Comparison of ENCODE assay signal across 13 cellular contexts in the genomic region with DNA sequence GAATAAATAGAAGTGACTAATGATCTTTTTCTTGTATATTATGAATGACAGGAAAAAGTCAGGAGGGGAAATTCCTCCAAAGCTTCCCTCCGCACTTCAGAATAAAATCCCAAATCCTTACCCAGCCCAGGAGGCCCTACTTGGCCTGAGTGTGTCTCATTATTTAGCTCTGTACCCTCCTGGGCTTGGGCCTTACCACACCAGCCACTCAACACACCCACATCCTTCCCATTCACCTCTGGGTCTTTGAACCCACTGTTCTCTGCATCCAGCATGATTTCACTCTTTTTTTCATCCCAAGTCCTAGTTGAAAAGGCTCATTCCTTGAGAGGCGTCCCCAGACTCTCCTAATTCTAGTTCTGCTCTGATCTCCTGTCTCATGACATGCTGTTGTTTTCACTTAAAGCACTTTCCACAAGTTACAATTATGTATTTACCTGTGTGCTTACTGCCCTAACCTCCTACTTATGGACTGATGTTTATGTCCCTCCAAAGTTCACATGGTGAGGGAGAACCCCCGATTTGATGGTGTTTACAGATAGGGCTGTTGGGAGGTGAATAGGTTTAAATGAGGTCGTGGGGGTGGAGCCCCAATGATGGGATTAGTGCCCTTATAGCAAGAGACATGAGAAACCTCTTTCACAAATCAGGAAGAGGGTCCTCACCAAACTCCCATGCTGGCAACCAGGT. TPM values are rescaled to one million over a fixed set of nuclear protein-coding genes. Genes with fewer than 3 reads are reported as not detected.
A peak's percentile ranks its signal among the peaks of the same experiment; 100 is the strongest.
DNase-seq lines count a peak whose midpoint lies in the region; ATAC-seq lines count a peak whose summit lies in the region.
"Had no signal": no experiment of that assay in that cellular context is flagged by ENCODE, and none has a peak within 500 bp of the region (broad histone marks: within the 10 kb centered on the region; RNA-seq: fewer than 3 reads in every experiment).

No MANE protein-coding gene starts in this region.

- H3K4me1 Mint-ChIP-seq in activated CD4-positive, alpha-beta T cell treated with anti-CD3 and anti-CD28 coated beads, Interleukin-2, amount 10 ng/mL, durations not matched to agents 24 days and 14 days = peaks cover 80% of the 10 kb centered on the region
- peaks cover 68% of the 10 kb centered on the region for H3K4me1 Mint-ChIP-seq in activated CD4-positive, alpha-beta T cell treated with anti-CD3 and anti-CD28 coated beads for 36 hours
- peaks cover 59% of the 10 kb centered on the region for H3K4me1 Mint-ChIP-seq in memory B cell

- H3K27ac Mint-ChIP-seq in activated CD4-positive, alpha-beta T cell treated with anti-CD3 and anti-CD28 coated beads, Interleukin-2, amount 10 ng/mL, durations not matched to agents 24 days and 14 days = peak overlapping the region; percentile 5
- no peak overlapping the region for H3K27ac Mint-ChIP-seq in activated CD4-positive, alpha-beta T cell treated with anti-CD3 and anti-CD28 coated beads for 36 hours
- peak overlapping the region; percentile 12 for H3K27ac Mint-ChIP-seq in memory B cell

- CTCF ChIA-PET in activated CD4-positive, alpha-beta T cell treated with anti-CD3 and anti-CD28 coated beads for 36 hours (lab: Charles Lee) = no interaction called here

- no peak overlapping the region for H3K4me2 ChIP-seq in Karpas-422 (ENCODE audit: low read depth, low read length, poor library complexity, severe bottlenecking)

- no peaks in the 10 kb centered on the region for H3K9me3 Mint-ChIP-seq in activated CD4-positive, alpha-beta T cell treated with anti-CD3 and anti-CD28 coated beads, Interleukin-2, amount 10 ng/mL, durations not matched to agents 24 days and 14 days
- H3K9me3 Mint-ChIP-seq in activated CD4-positive, alpha-beta T cell treated with anti-CD3 and anti-CD28 coated beads for 36 hours (ENCODE audit: low read depth) = no peaks in the 10 kb centered on the region
- no peaks in the 10 kb centered on the region for H3K9me3 Mint-ChIP-seq in memory B cell

- no peaks in the 10 kb centered on the region for H3K27me3 Mint-ChIP-seq in activated CD4-positive, alpha-beta T cell treated with anti-CD3 and anti-CD28 coated beads, Interleukin-2, amount 10 ng/mL, durations not matched to agents 24 days and 14 days
- no peaks in the 10 kb centered on the region for H3K27me3 Mint-ChIP-seq in activated CD4-positive, alpha-beta T cell treated with anti-CD3 and anti-CD28 coated beads for 36 hours
- H3K27me3 Mint-ChIP-seq in memory B cell = no peaks in the 10 kb centered on the region

- H3K9me3 ChIP-seq in adipocyte (ENCODE audit: control insufficient read depth, low read length) (no peaks in the 10 kb centered on the region), subcutaneous abdominal adipose tissue (ENCODE audit: control insufficient read depth in 5 of 5, low read length in 5 of 5) (no peaks in the 10 kb centered on the region), Karpas-422 (ENCODE audit: low read length) (no peaks in the 10 kb centered on the region)
- H3K9me3 ChIP-seq: mucosa of descending colon had no signal

- H3K27ac ChIP-seq in subcutaneous abdominal adipose tissue (ENCODE audit: low read depth, low read length) = peak overlapping the region; percentile 96
- H3K27ac ChIP-seq in Karpas-422 (ENCODE audit: low read length) = no peak overlapping the region

- no peak for ATAC-seq in activated CD4-positive, alpha-beta T cell treated with anti-CD3 and anti-CD28 coated beads for 36 hours
- ATAC-seq in memory B cell (ENCODE audit: low read depth) = no peak
- ATAC-seq: mucosa of descending colon had no signal

- peaks cover 29% of the 10 kb centered on the region for H3K36me3 Mint-ChIP-seq in activated CD4-positive, alpha-beta T cell treated with anti-CD3 and anti-CD28 coated beads, Interleukin-2, amount 10 ng/mL, durations not matched to agents 24 days and 14 days (ENCODE audit: low read depth)
- H3K36me3 Mint-ChIP-seq in activated CD4-positive, alpha-beta T cell treated with anti-CD3 and anti-CD28 coated beads for 36 hours (ENCODE audit: low read depth) = peaks cover 4% of the 10 kb centered on the region
- peaks cover 20% of the 10 kb centered on the region for H3K36me3 Mint-ChIP-seq in memory B cell

- H3K4me3 Mint-ChIP-seq in activated CD4-positive, alpha-beta T cell treated with anti-CD3 and anti-CD28 coated beads, Interleukin-2, amount 10 ng/mL, durations not matched to agents 24 days and 14 days = peak overlapping the region; percentile 3
- no peak overlapping the region for H3K4me3 Mint-ChIP-seq in activated CD4-positive, alpha-beta T cell treated with anti-CD3 and anti-CD28 coated beads for 36 hours
- no peak overlapping the region for H3K4me3 Mint-ChIP-seq in memory B cell

- H3K36me3 ChIP-seq in adipocyte (ENCODE audit: control insufficient read depth, insufficient read depth, low read length, severe bottlenecking) (no peaks in the 10 kb centered on the region), subcutaneous abdominal adipose tissue (ENCODE audit: control insufficient read depth in 5 of 5, insufficient read depth in 5 of 5, low read length in 5 of 5) (no peaks in the 10 kb centered on the region), Karpas-422 (ENCODE audit: insufficient read depth, low read length) (no peaks in the 10 kb centered on the region)

- POLR2A ChIA-PET in activated CD4-positive, alpha-beta T cell treated with anti-CD3 and anti-CD28 coated beads for 36 hours (lab: Charles Lee) = no interaction called here

- intact Hi-C loops in activated CD4-positive, alpha-beta T cell treated with anti-CD3 and anti-CD28 coated beads, Interleukin-2, amount 10 ng/mL, durations not matched to agents 24 days and 14 days (cut with micrococcal nuclease) = no loop called here
- intact Hi-C loops in activated CD4-positive, alpha-beta T cell treated with anti-CD3 and anti-CD28 coated beads for 36 hours (cut with DNase I, micrococcal nuclease) = no loop called here

- H3K9me2 ChIP-seq in Karpas-422 (replicated peaks; ENCODE audit: insufficient read depth, low read length) = no peaks in the 10 kb centered on the region

- no peaks in the 10 kb centered on the region for H3K27me3 ChIP-seq in adipocyte (replicated peaks; ENCODE audit: control insufficient read depth, insufficient read depth, low read length)
- no peaks in the 10 kb centered on the region for H3K27me3 ChIP-seq in subcutaneous abdominal adipose tissue (ENCODE audit: control insufficient read depth in 5 of 5, insufficient read depth in 4 of 5, low read length in 5 of 5)
- H3K27me3 ChIP-seq in Karpas-422 (ENCODE audit: low read length) = no peaks in the 10 kb centered on the region

- no peak for DNase-seq in activated CD4-positive, alpha-beta T cell treated with anti-CD3 and anti-CD28 coated beads, Interleukin-2, amount 10 ng/mL, durations not matched to agents 24 days and 14 days
- no peak for DNase-seq in activated CD4-positive, alpha-beta T cell treated with anti-CD3 and anti-CD28 coated beads for 36 hours
- DNase-seq in adipocyte (ENCODE audit: low read depth) (no peak), memory B cell (ENCODE audit: low spot score in 2 of 2) (no peak), Karpas-422 (no peak), C1 segment of cervical spinal cord (lab: John Stamatoyannopoulos, UW) (no peak), activated gamma-delta T cell treated with Interleukin-2 at 50 U/mL for 16 hours (no peak)
- DNase-seq: 8988T; activated CD4-positive, alpha-beta T cell treated with anti-CD3 and anti-CD28 coated beads for 4 hours; activated naive CD4-positive, alpha-beta T cell treated with anti-CD3 and anti-CD28 coated beads, Interleukin-2, amount 50 U/mL, for 16 hours; mucosa of descending colon; NCI-H1092 treated with DMSO at 0.1 percent for 48 hours had no signal

- H3K4me3 ChIP-seq in adipocyte (ENCODE audit: low read length) (peak overlapping the region; percentile 55), subcutaneous abdominal adipose tissue (ENCODE audit: low read depth in 1 of 5, low read length in 5 of 5) (no peak overlapping the region), Karpas-422 (ENCODE audit: low read length) (no peak overlapping the region)
- H3K4me3 ChIP-seq: mucosa of descending colon had no signal

- 0 out of 2 replicates have a peak, but pooled peaks cover 3% of the 10 kb centered on the region for H4K20me1 ChIP-seq in Karpas-422 (ENCODE audit: insufficient read depth, low read depth, low read length)

- no peaks in the 10 kb centered on the region for H3K79me2 ChIP-seq in Karpas-422 (ENCODE audit: low read length)

- peak overlapping the region; percentile 61 for H3K9ac ChIP-seq in adipocyte (ENCODE audit: low read length)
- H3K9ac ChIP-seq in subcutaneous abdominal adipose tissue (ENCODE audit: low read length in 5 of 5) = peak overlapping the region in 1 of 5 donors; percentile 50
- no peak overlapping the region for H3K9ac ChIP-seq in Karpas-422 (ENCODE audit: low read length)

- no peak overlapping the region for H2AFZ ChIP-seq in Karpas-422 (ENCODE audit: low read length)

- peaks cover 93% of the 10 kb centered on the region for H3K4me1 ChIP-seq in adipocyte (ENCODE audit: control insufficient read depth, insufficient read depth, low read length)
- H3K4me1 ChIP-seq in subcutaneous abdominal adipose tissue (ENCODE audit: control insufficient read depth in 5 of 5, insufficient read depth in 5 of 5, low read length in 5 of 5) = peaks cover 50 to 95% (median 92%) of the 10 kb centered on the region in 5 donors
- H3K4me1 ChIP-seq in Karpas-422 (ENCODE audit: low read length) = no peaks in the 10 kb centered on the region

RNA-seq across cellular contexts. Expression of a gene that starts 6.4 kb away (rescaled TPM):
- total RNA-seq in activated CD4-positive, alpha-beta T cell treated with anti-CD3 and anti-CD28 coated beads, Interleukin-2, amount 10 ng/mL, durations not matched to agents 24 days and 14 days = 11.6 and 12.9 TPM in 2 replicates
- 10 to 100 TPM; 10.8 to 11.0 TPM for total RNA-seq in activated CD4-positive, alpha-beta T cell treated with anti-CD3 and anti-CD28 coated beads for 36 hours
- 4.5 and 6.7 TPM in 2 replicates for total RNA-seq in Karpas-422 (2014; rRNA removed; shearing (Covaris generic); ENCODE audit: low replicate concordance)

RNA-seq across cellular contexts. Expression of a gene that starts 32.4 kb away (rescaled TPM):
- 76.1 and 80.3 TPM in 2 replicates for total RNA-seq in activated CD4-positive, alpha-beta T cell treated with anti-CD3 and anti-CD28 coated beads, Interleukin-2, amount 10 ng/mL, durations not matched to agents 24 days and 14 days
- 10 to 100 TPM; 48.8 to 76.8 TPM for total RNA-seq in activated CD4-positive, alpha-beta T cell treated with anti-CD3 and anti-CD28 coated beads for 36 hours
- 73.5 and 78.1 TPM in 2 replicates for total RNA-seq in Karpas-422 (2014; rRNA removed; shearing (Covaris generic); ENCODE audit: low replicate concordance)
